8 cellular contexts compared by ENCODE assay signal in genomic region chr19:39413903-39414608, GRCh38. TPM values are rescaled to one million over a fixed set of nuclear protein-coding genes. Genes with fewer than 3 reads are reported as not detected.
DNase-seq lines count a peak whose midpoint lies in the region; ATAC-seq lines count a peak whose summit lies in the region.

No MANE protein-coding gene starts in this region.

- peak; percentile 55 for DNase-seq in AG08396 (ENCODE audit: low spot score)
- peak; percentile 43 for DNase-seq in H4 (ENCODE audit: low spot score)
- DNase-seq in amniotic epithelial cell (ENCODE audit: low read depth), result peak; percentile 49
- DNase-seq in iris pigment epithelial cell (ENCODE audit: low read depth), result peak; percentile 23
- DNase-seq in substantia nigra (lab: John Stamatoyannopoulos, UW), result no peak
- no peak for DNase-seq in central memory CD4-positive, alpha-beta T cell
- no peak for DNase-seq in HT-29 (ENCODE audit: low spot score)

- no peak for ATAC-seq in HG03039 (IDR thresholded peaks at IDR 0.05; ENCODE audit: unreplicated experiment)

- H3K27ac ChIP-seq in substantia nigra (ENCODE audit: low read depth, low read length, poor library complexity, severe bottlenecking), result peak overlapping the region; percentile 35

RNA-seq across cellular contexts. Expression of gene PLEKHG2, which starts 1.6 kb away (rescaled TPM):
- 5.3 and 7.1 TPM in 2 replicates for total RNA-seq in H4 (2014; rRNA removed; shearing (Covaris generic))
- total RNA-seq in HT-29 (2014; rRNA removed; shearing (Covaris generic)), result 51.0 and 61.2 TPM in 2 replicates

RNA-seq across cellular contexts. Expression of gene ZFP36, which starts 7.4 kb away (rescaled TPM):
- total RNA-seq in H4 (2014; rRNA removed; shearing (Covaris generic)), result 4.0 and 5.7 TPM in 2 replicates
- total RNA-seq in HT-29 (2014; rRNA removed; shearing (Covaris generic)), result 124 and 131 TPM in 2 replicates

RNA-seq across cellular contexts. Expression of gene RPS16, which starts 21.7 kb away (rescaled TPM):
- 8.0 and 83.0 TPM in 2 replicates for total RNA-seq in H4 (2014; rRNA removed; shearing (Covaris generic))
- 798 and 1,020 TPM in 2 replicates for total RNA-seq in HT-29 (2014; rRNA removed; shearing (Covaris generic))

RNA-seq across cellular contexts. Expression of gene MED29, which starts 22.9 kb away (rescaled TPM):
- total RNA-seq in H4 (2014; rRNA removed; shearing (Covaris generic)), result 26.7 and 58.5 TPM in 2 replicates
- 59.7 and 64.3 TPM in 2 replicates for total RNA-seq in HT-29 (2014; rRNA removed; shearing (Covaris generic))

RNA-seq across cellular contexts. Expression of gene PAF1, which starts 23.1 kb away (rescaled TPM):
- 40.8 and 62.0 TPM in 2 replicates for total RNA-seq in H4 (2014; rRNA removed; shearing (Covaris generic))
- 109 and 115 TPM in 2 replicates for total RNA-seq in HT-29 (2014; rRNA removed; shearing (Covaris generic))

Comparison
In these comparisons a context has a peak if more than half of its experiments do, and no peak if none do; other contexts are left out.
1. DNase-seq: peak in AG08396 (single experiment), H4 (single experiment), amniotic epithelial cell (single experiment) and iris pigment epithelial cell (single experiment); none in substantia nigra (0 of 49), central memory CD4-positive, alpha-beta T cell (single experiment) and HT-29 (single experiment).
2. RNA of gene ZFP36, which starts 7.4 kb away (total RNA-seq): 124 to 131 TPM in HT-29; 4.0 to 5.7 TPM in H4; every median in the first group is over 10 times any median in the second.